20 cellular contexts compared by ENCODE assay signal in the genomic region with DNA sequence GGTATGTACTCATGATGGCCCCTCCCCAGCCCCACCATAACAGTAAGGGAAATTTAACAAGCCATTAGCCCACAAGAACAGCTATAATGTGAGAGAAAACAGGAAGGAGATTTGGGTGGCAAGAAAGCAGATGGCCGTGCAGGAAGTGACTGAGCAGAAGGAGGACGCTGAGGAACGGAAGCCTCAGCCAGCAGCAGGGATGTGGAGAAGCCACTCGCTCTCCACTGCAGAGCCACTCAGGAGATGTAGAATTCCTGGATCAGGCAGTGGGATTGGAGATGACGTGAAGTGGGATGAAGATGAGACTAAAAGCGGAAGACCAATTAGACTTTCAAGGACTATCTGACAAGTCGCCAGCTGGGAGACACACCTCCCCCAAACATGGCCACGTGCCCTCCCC. TPM values are rescaled to one million over a fixed set of nuclear protein-coding genes. Genes with fewer than 3 reads are reported as not detected.
DNase-seq lines count a peak whose midpoint lies in the region; ATAC-seq and TF ChIP-seq lines count a peak whose summit lies in the region.
"Had no signal": no experiment of that assay in that cellular context is flagged by ENCODE, and none has a peak within 500 bp of the region (broad histone marks: within the 10 kb centered on the region; RNA-seq: fewer than 3 reads in every experiment).

No MANE protein-coding gene starts in this region.

- intact Hi-C loops in prostate gland (cut with DNase I), result no loop called here
- intact Hi-C loops in transverse colon (cut with DNase I; ENCODE audit: low total_unique reads), result no loop called here

- TF ChIP-seq POLR2A in prostate gland (IDR thresholded peaks at IDR 0.05) (no peak), transverse colon (IDR thresholded peaks at IDR 0.05) (no peak)

- no peak for ATAC-seq in GM21717 (IDR thresholded peaks at IDR 0.05; ENCODE audit: unreplicated experiment)
- ATAC-seq: activated CD4-positive, CD25-positive, alpha-beta regulatory T cell treated with anti-CD3 and anti-CD28 coated beads, Interleukin-2, amount 50 U/mL, for 24 hours; T-helper 17 cell had no signal

- no peaks in the 10 kb centered on the region for H3K4me1 ChIP-seq in prostate gland (replicated peaks)
- H3K4me1 ChIP-seq in transverse colon, result no peaks in the 10 kb centered on the region

- H3K4me3 ChIP-seq in prostate gland (no peak overlapping the region), transverse colon (no peak overlapping the region)

- 70% methylated on average over 8 of the region's 8 CpGs for WGBS in prostate gland
- WGBS in transverse colon (ENCODE audit: low coverage in 1 of 2), 2 donors, result 51 to 65% methylated on average over 7 to 8 of the region's 8 CpGs

- TF ChIP-seq EP300 in transverse colon (IDR thresholded peaks at IDR 0.05; ENCODE audit: low read depth), result no peak

- DNase-seq in AG20443 (ENCODE audit: low spot score) (peak; percentile 9), CD1c-positive myeloid dendritic cell (ENCODE audit: extremely low spot score) (peak; percentile 15), Kasumi-1 (lab: John Stamatoyannopoulos, UW) (peak; percentile 94 to 95), UCSD-AML1 (lab: John Stamatoyannopoulos, UW; ENCODE audit: unreplicated experiment) (peak; percentile 69), G401 (ENCODE audit: low spot score) (no peak), prostate gland (ENCODE audit: low spot score) (no peak), transverse colon (no peak)
- DNase-seq: Calu3; H9; NCI-H1694; NK-92 treated with Interleukin-12 subunit alpha and Interleukin-12 subunit beta, amount 100 ng/mL, for 24 hours; nucleus accumbens; retina; stimulated activated CD4-positive, alpha-beta T cell treated with anti-CD3 and anti-CD28 coated beads, Interleukin-12 subunit alpha, Interleukin-12 subunit beta, amount 100 ng/mL, for 4 hours; stimulated activated CD8-positive, alpha-beta memory T cell treated with anti-CD3 and anti-CD28 coated beads, Interleukin-4, amount 100 ng/mL, for 48 hours; T-helper 17 cell had no signal

- H3K9me3 ChIP-seq in prostate gland (no peaks in the 10 kb centered on the region), transverse colon (no peaks in the 10 kb centered on the region)

- H3K27ac ChIP-seq in prostate gland, result no peak overlapping the region
- H3K27ac ChIP-seq in transverse colon, result no peak overlapping the region

- TF ChIP-seq CTCF in prostate gland (IDR thresholded peaks at IDR 0.05) (no peak), transverse colon (IDR thresholded peaks at IDR 0.05) (no peak)

- no peaks in the 10 kb centered on the region for H3K27me3 ChIP-seq in prostate gland (replicated peaks; ENCODE audit: insufficient read depth)
- H3K27me3 ChIP-seq in transverse colon, result peaks cover 22% of the 10 kb centered on the region

- in situ Hi-C loops in G401 (cut with HindIII; ENCODE audit: low sequenced_read_pairs), result no loop called here
- in situ Hi-C loops in transverse colon (cut with MboI; ENCODE audit: low pct_ligation_motif_present in 1 of 4, low pct_unique_long_range_greater_than_20kb in 1 of 4, low sequenced_read_pairs in 3 of 4), result no loop called here

- H3K36me3 ChIP-seq in prostate gland (no peaks in the 10 kb centered on the region), transverse colon (no peaks in the 10 kb centered on the region)

RNA-seq across cellular contexts. Expression of gene PRR23E, which starts 31.2 kb away (rescaled TPM):
- not detected in 2 replicates for total RNA-seq in G401 (2014; rRNA removed; shearing (Covaris generic))
- total RNA-seq in prostate gland (not detected), transverse colon (not detected)
- total RNA-seq: Calu3, H9, lower leg skin, M059J, T-helper 17 cell had no signal

Comparison
In these comparisons a context has a peak if more than half of its experiments do, and no peak if none do; other contexts are left out.
1. DNase-seq: peak in AG20443 (single experiment), CD1c-positive myeloid dendritic cell (single experiment), Kasumi-1 (2 of 2) and UCSD-AML1 (single experiment); none in G401 (single experiment), prostate gland (single experiment) and transverse colon (single experiment).